8 cellular contexts compared by ENCODE assay signal in genomic region chr15:34039180-34039486, GRCh38. TPM values are rescaled to one million over a fixed set of nuclear protein-coding genes. Genes with fewer than 3 reads are reported as not detected.
DNase-seq lines count a peak whose midpoint lies in the region; ATAC-seq, FAIRE-seq and TF ChIP-seq lines count a peak whose summit lies in the region.

Gene AVEN, minus strand, starts transcription at chr15:34039204. Its CDS starts 158 bp downstream, at chr15:34039046.

- ATAC-seq in GM19395 (IDR thresholded peaks at IDR 0.05; ENCODE audit: unreplicated experiment) (peak; percentile 8), Right ventricle myocardium superior (ENCODE audit: poor library complexity) (no peak)

- no peak for TF ChIP-seq CTCF in WI38 (IDR thresholded peaks at IDR 0.05; ENCODE audit: low read depth, low read length)

- FAIRE-seq in HTR-8/SVneo (lab: Jason Lieb, UNC), result no peak

- peak within 1 kb of the TSS; percentile 84 for H3K4me3 ChIP-seq in WI38 (ENCODE audit: low read depth, low read length)

- intact Hi-C loops in Right ventricle myocardium superior (cut with DNase I), result no loop called here

- DNase-seq in Right ventricle myocardium superior (no peak), renal cortical epithelial cell (ENCODE audit: low read depth) (no peak), hypothalamus (lab: John Stamatoyannopoulos, UW) (no peak), HTR-8/SVneo (ENCODE audit: insufficient read length, low spot score) (no peak), NCI-H1105 (lab: John Stamatoyannopoulos, UW) (no peak), D341Med (ENCODE audit: low spot score) (no peak)

RNA-seq across cellular contexts. Expression of gene AVEN, which starts in this region (rescaled TPM):
- 30.6 TPM for total RNA-seq in Right ventricle myocardium superior
- total RNA-seq in renal cortical epithelial cell, result 15.3 and 27.3 TPM in 2 replicates
